Comparison of ENCODE assay signal across 11 cellular contexts in genomic region chr7:106779877-106780276, GRCh38.
DNase-seq lines count a peak whose midpoint lies in the region; TF ChIP-seq lines count a peak whose summit lies in the region.
"Had no signal": no experiment of that assay in that cellular context is flagged by ENCODE, and none has a peak within 500 bp of the region (broad histone marks: within the 10 kb centered on the region; RNA-seq: fewer than 3 reads in every experiment).

No MANE protein-coding gene starts in this region.

- H3K4me1 ChIP-seq in CD4-positive, alpha-beta memory T cell (ENCODE audit: insufficient read depth, low read length), result no peaks in the 10 kb centered on the region
- H3K4me1 ChIP-seq: suprapubic skin had no signal

- in situ Hi-C loops in G401 (cut with HindIII; ENCODE audit: low sequenced_read_pairs), result no loop called here

- peaks cover 0 to 5% of the 10 kb centered on the region in 2 donors for H3K27me3 Mint-ChIP-seq in CD4-positive, alpha-beta memory T cell

- H3K36me3 ChIP-seq in CD4-positive, alpha-beta memory T cell (ENCODE audit: insufficient read depth, low read length), result no peaks in the 10 kb centered on the region
- H3K36me3 ChIP-seq: cardiac muscle cell, suprapubic skin had no signal

- no peaks in the 10 kb centered on the region for H3K36me3 Mint-ChIP-seq in CD4-positive, alpha-beta memory T cell

- TF ChIP-seq CTCF in HL-60 (IDR thresholded peaks at IDR 0.05; ENCODE audit: insufficient read depth, low read length) (peak; percentile 8), VCaP (conservative IDR thresholded peaks at IDR 0.05) (peak; percentile 37)

- no peaks in the 10 kb centered on the region for H3K9me3 ChIP-seq in CD4-positive, alpha-beta memory T cell (ENCODE audit: control insufficient read depth in 1 of 2, low read length in 2 of 2)
- H3K9me3 ChIP-seq: suprapubic skin had no signal

- H3K27ac ChIP-seq in HL-60 (replicated peaks) (no peak overlapping the region), VCaP (no peak overlapping the region)
- no peak overlapping the region for H3K27ac ChIP-seq in CD4-positive, alpha-beta memory T cell (ENCODE audit: low read depth, low read length)
- H3K27ac ChIP-seq: cardiac muscle cell, suprapubic skin had no signal

- intact Hi-C loops in CD4-positive, alpha-beta memory T cell (cut with micrococcal nuclease), result no loop called here

- H3K27ac Mint-ChIP-seq in CD4-positive, alpha-beta memory T cell, result no peak overlapping the region
- H3K27ac Mint-ChIP-seq: activated CD8-positive, alpha-beta T cell treated with anti-CD3 and anti-CD28 coated beads, Interleukin-2, amount 10 ng/mL, durations not matched to agents 7 days and 5 days had no signal

- DNase-seq in G401 (ENCODE audit: low spot score), result peak; percentile 24
- DNase-seq in HL-60 (ENCODE audit: low read depth in 1 of 2, low spot score in 1 of 2), result no peak
- peak; percentile 60 for DNase-seq in myocyte (ENCODE audit: low read depth)
- DNase-seq in putamen (ENCODE audit: low spot score), result no peak
- no peak for DNase-seq in CD4-positive, alpha-beta memory T cell
- no peak for DNase-seq in GDM1 (lab: John Stamatoyannopoulos, UW)
- DNase-seq: activated CD8-positive, alpha-beta T cell treated with anti-CD3 and anti-CD28 coated beads, Interleukin-2, amount 10 ng/mL, durations not matched to agents 7 days and 5 days; NCI-H2171 had no signal

- no peak overlapping the region for H3K4me3 ChIP-seq in HL-60 (replicated peaks; ENCODE audit: insufficient read depth, low read length)
- H3K4me3 ChIP-seq in CD4-positive, alpha-beta memory T cell (ENCODE audit: low read length in 2 of 2), result no peak overlapping the region
- H3K4me3 ChIP-seq: cardiac muscle cell, suprapubic skin had no signal

- CTCF ChIA-PET in CD4-positive, alpha-beta memory T cell (lab: Charles Lee; ENCODE audit: partially characterized antibody), result interaction anchor here (1.0 kb wide), 1 partner anchor 43 kb away, joined by 3 read pairs; no protein-coding TSS in a partner anchor

- no peak overlapping the region for H3K4me3 Mint-ChIP-seq in CD4-positive, alpha-beta memory T cell
- H3K4me3 Mint-ChIP-seq: activated CD8-positive, alpha-beta T cell treated with anti-CD3 and anti-CD28 coated beads, Interleukin-2, amount 10 ng/mL, durations not matched to agents 7 days and 5 days had no signal

- no peaks in the 10 kb centered on the region for H3K27me3 ChIP-seq in HL-60 (ENCODE audit: insufficient read depth, poor library complexity, severe bottlenecking)
- no peaks in the 10 kb centered on the region for H3K27me3 ChIP-seq in CD4-positive, alpha-beta memory T cell (ENCODE audit: insufficient read depth, low read length)
- H3K27me3 ChIP-seq: cardiac muscle cell, suprapubic skin had no signal

- POLR2A ChIA-PET in CD4-positive, alpha-beta memory T cell (lab: Charles Lee; ENCODE audit: partially characterized antibody), result no interaction called here

- H3K9me3 Mint-ChIP-seq in CD4-positive, alpha-beta memory T cell, result peaks cover 0 to 5% (median 0%) of the 10 kb centered on the region in 8 donors

- no peaks in the 10 kb centered on the region for H3K4me1 Mint-ChIP-seq in CD4-positive, alpha-beta memory T cell

Comparison
In these comparisons a context has a peak if more than half of its experiments do, and no peak if none do; other contexts are left out.
1. DNase-seq: peak in G401 (single experiment) and myocyte (single experiment); none in HL-60 (0 of 2), putamen (single experiment), CD4-positive, alpha-beta memory T cell (0 of 5) and GDM1 (single experiment).